In genomic region chr1:98490099-98490498, GRCh38 we compare ENCODE assay signal across 1 cellular context.
A peak's percentile ranks its signal among the peaks of the same experiment; 100 is the strongest.
TF ChIP-seq lines count a peak whose summit lies in the region.

No MANE protein-coding gene starts in this region.

TF ChIP-seq in GM12878, 131 proteins besides CTCF, POLR2A, EP300 and RAD21 (continued from another document):
- TF ChIP-seq, protein P1, sequence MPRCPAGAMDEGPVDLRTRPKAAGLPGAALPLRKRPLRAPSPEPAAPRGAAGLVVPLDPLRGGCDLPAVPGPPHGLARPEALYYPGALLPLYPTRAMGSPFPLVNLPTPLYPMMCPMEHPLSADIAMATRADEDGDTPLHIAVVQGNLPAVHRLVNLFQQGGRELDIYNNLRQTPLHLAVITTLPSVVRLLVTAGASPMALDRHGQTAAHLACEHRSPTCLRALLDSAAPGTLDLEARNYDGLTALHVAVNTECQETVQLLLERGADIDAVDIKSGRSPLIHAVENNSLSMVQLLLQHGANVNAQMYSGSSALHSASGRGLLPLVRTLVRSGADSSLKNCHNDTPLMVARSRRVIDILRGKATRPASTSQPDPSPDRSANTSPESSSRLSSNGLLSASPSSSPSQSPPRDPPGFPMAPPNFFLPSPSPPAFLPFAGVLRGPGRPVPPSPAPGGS (IDR thresholded peaks at IDR 0.05; ENCODE audit: borderline replicate concordance, insufficient read depth, low read depth, low read length, poor library complexity, severe bottlenecking), result no peak
- no peak for TF ChIP-seq CEBPZ (IDR thresholded peaks at IDR 0.05; ENCODE audit: low read depth, low read length)
- TF ChIP-seq SIX5 (IDR thresholded peaks at IDR 0.05; ENCODE audit: low read depth, low read length, severe bottlenecking), result no peak
- no peak for TF ChIP-seq MXI1 (IDR thresholded peaks at IDR 0.05; ENCODE audit: low read depth, low read length)
- no peak for TF ChIP-seq USF1 (IDR thresholded peaks at IDR 0.05; ENCODE audit: borderline replicate concordance, extremely low read length, insufficient read depth, low read depth, low read length)
- TF ChIP-seq IRF4 (IDR thresholded peaks at IDR 0.05; ENCODE audit: low read depth, low read length), result 0 out of 2 replicates have a peak, but pooled peaks have one; percentile 49
- no peak for TF ChIP-seq RCOR1 (conservative IDR thresholded peaks at IDR 0.05; ENCODE audit: low read depth, low read length)
- peak; percentile 42 for TF ChIP-seq MEF2B (IDR thresholded peaks at IDR 0.05; ENCODE audit: partially characterized antibody, poor library complexity, severe bottlenecking)
- TF ChIP-seq SP1 (IDR thresholded peaks at IDR 0.05; ENCODE audit: low read depth, low read length), result no peak
- no peak for TF ChIP-seq JUNB (IDR thresholded peaks at IDR 0.05)
